Comparison of ENCODE assay signal across 1 cellular context in genomic region chr1:16521288-16521583, GRCh38.
TF ChIP-seq lines count a peak whose summit lies in the region.

No MANE protein-coding gene starts in this region.

TF ChIP-seq in GM23338, 12 proteins besides CTCF, POLR2A, EP300 and RAD21 (continued from another document):
- TF ChIP-seq ZNF462 (CRISPR knock-in tag; IDR thresholded peaks at IDR 0.05) = no peak
- TF ChIP-seq ETS1 (IDR thresholded peaks at IDR 0.05) = no peak
- no peak for TF ChIP-seq EZH2 (IDR thresholded peaks at IDR 0.05; ENCODE audit: low read depth, unreplicated experiment)
- no peak for TF ChIP-seq ZNF331 (CRISPR knock-in tag; IDR thresholded peaks at IDR 0.05; ENCODE audit: low read depth)
